In the genomic region with DNA sequence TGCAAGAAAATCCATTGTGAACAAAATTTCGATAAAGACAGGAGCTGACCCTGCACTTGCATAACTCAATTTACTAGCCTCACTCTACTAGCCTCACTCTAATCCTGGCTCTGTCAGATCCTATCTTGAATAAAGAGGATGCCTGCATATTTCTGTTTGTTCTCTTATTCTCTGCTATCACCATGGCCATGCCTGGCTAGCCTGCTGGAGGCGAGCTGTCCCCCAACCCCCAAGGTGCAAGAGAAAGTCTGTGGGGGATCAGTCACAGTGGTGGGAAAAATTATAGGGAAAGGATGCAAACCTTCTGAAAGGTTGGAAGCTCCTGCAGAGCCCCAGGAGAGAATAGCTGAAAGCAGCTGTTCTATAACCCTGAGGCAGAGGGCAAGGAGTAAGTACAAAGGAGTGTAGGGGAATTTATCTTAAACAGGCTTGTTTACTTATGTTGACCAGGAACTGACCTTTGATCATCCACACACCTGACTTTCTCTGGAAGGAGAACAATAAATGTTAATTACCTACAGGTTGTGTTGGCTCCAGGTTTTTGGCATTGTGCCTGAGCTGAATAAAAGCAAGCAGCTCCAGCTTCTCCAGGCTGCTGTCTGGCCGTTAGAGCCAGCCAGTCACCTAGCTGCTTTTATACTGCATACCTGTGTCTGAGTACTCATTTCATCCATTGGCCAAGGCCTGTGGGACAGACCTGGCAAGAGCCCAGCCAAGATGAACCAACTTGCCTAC, we compare ENCODE assay signal across 13 cellular contexts.
A peak's percentile ranks its signal among the peaks of the same experiment; 100 is the strongest.
DNase-seq lines count a peak whose midpoint lies in the region; ATAC-seq and TF ChIP-seq lines count a peak whose summit lies in the region.
"Had no signal": no experiment of that assay in that cellular context is flagged by ENCODE, and none has a peak within 500 bp of the region (broad histone marks: within the 10 kb centered on the region; RNA-seq: fewer than 3 reads in every experiment).

No MANE protein-coding gene starts in this region.

- in situ Hi-C loops in mammary epithelial cell (cut with MboI; ENCODE audit: low sequenced_read_pairs in 2 of 2) (loop anchor here in 1 of 2 donors (25.0 kb wide), 1 partner anchor 885 kb away; the partner anchor contains the start of gene THBS1), ACHN (cut with HindIII; ENCODE audit: low pct_ligation_motif_present, low pct_unique_long_range_greater_than_20kb, low sequenced_read_pairs) (no loop called here)

- H3K79me2 ChIP-seq in mammary epithelial cell (ENCODE audit: insufficient read depth, low read length) = no peaks in the 10 kb centered on the region

- intact Hi-C loops in mammary epithelial cell (cut with micrococcal nuclease) (no loop called here), mucosa of descending colon (cut with DNase I, micrococcal nuclease) (no loop called here)

- peaks cover 6% of the 10 kb centered on the region for H3K4me1 ChIP-seq in mammary epithelial cell (ENCODE audit: insufficient read depth, low read length)
- peaks cover 18% of the 10 kb centered on the region for H3K4me1 ChIP-seq in mucosa of descending colon (ENCODE audit: low read depth)
- H3K4me1 ChIP-seq: vagina had no signal

- CTCF ChIA-PET in mammary epithelial cell (lab: Charles Lee; ENCODE audit: low non-redundant PET) = interaction anchor here (0.7 kb wide), 1 partner anchor 480 kb away, joined by 3 read pairs; no protein-coding TSS in a partner anchor

- BruUV-seq in mammary epithelial cell (replicated peaks; lab: Mats Ljungman, UMichigan) = no TSS peak

- peak overlapping the region; percentile 56 for H2AFZ ChIP-seq in mammary epithelial cell (ENCODE audit: low read depth, low read length)

- ATAC-seq in mucosa of descending colon = peak; percentile 85
- ATAC-seq in stimulated activated effector memory CD8-positive, alpha-beta T cell treated with anti-CD3 and anti-CD28 coated beads, Interleukin-12 subunit alpha, Interleukin-12 subunit beta, amount 100 ng/mL, for 72 hours = no peak

- H3K27ac ChIP-seq in mammary epithelial cell (ENCODE audit: insufficient read depth, low read depth, low read length) = no peak overlapping the region
- H3K27ac ChIP-seq: vagina had no signal

- H3K4me1 Mint-ChIP-seq in stimulated activated effector memory CD8-positive, alpha-beta T cell treated with anti-CD3 and anti-CD28 coated beads, Interleukin-12 subunit alpha, Interleukin-12 subunit beta, amount 100 ng/mL, for 72 hours = peaks cover 36% of the 10 kb centered on the region
- H3K4me1 Mint-ChIP-seq in activated naive CD8-positive, alpha-beta T cell treated with anti-CD3 and anti-CD28 coated beads for 36 hours = peaks cover 34% of the 10 kb centered on the region

- no peaks in the 10 kb centered on the region for H3K9me3 Mint-ChIP-seq in stimulated activated effector memory CD8-positive, alpha-beta T cell treated with anti-CD3 and anti-CD28 coated beads, Interleukin-12 subunit alpha, Interleukin-12 subunit beta, amount 100 ng/mL, for 72 hours
- no peaks in the 10 kb centered on the region for H3K9me3 Mint-ChIP-seq in activated naive CD8-positive, alpha-beta T cell treated with anti-CD3 and anti-CD28 coated beads for 36 hours

- H3K27me3 Mint-ChIP-seq in activated naive CD8-positive, alpha-beta T cell treated with anti-CD3 and anti-CD28 coated beads for 36 hours = no peaks in the 10 kb centered on the region

- H4K20me1 ChIP-seq in mammary epithelial cell (ENCODE audit: insufficient read depth, low read length) = no peaks in the 10 kb centered on the region

- 33% methylated on average over 3 of the region's 3 CpGs for WGBS in mammary epithelial cell (ENCODE audit: low coverage, missing lambda C conversion rate)

- no peaks in the 10 kb centered on the region for H3K36me3 ChIP-seq in mammary epithelial cell (ENCODE audit: insufficient read depth, low read length)
- H3K36me3 ChIP-seq in mucosa of descending colon (ENCODE audit: low read depth) = no peaks in the 10 kb centered on the region
- H3K36me3 ChIP-seq: vagina had no signal

- no peak overlapping the region for H3K4me3 ChIP-seq in mammary epithelial cell (replicated peaks in 1 of 3; ENCODE audit: insufficient read depth in 1 of 3, low read depth in 2 of 3, low read length in 3 of 3)
- no peak overlapping the region for H3K4me3 ChIP-seq in mucosa of descending colon
- H3K4me3 ChIP-seq: vagina had no signal

- no peaks in the 10 kb centered on the region for H3K27me3 ChIP-seq in mammary epithelial cell (ENCODE audit: insufficient read depth, low read length)
- H3K27me3 ChIP-seq: vagina had no signal

- no peak overlapping the region for H3K9ac ChIP-seq in mammary epithelial cell (ENCODE audit: insufficient read depth, low read length)

- TF ChIP-seq CTCF in mammary epithelial cell (conservative IDR thresholded peaks at IDR 0.05 in 1 of 2, IDR thresholded peaks at IDR 0.05 in 1 of 2; ENCODE audit: extremely low read depth in 1 of 2, insufficient read depth in 1 of 2, low read depth in 1 of 2, low read length in 2 of 2) = no peak
- TF ChIP-seq CTCF in mucosa of descending colon (IDR thresholded peaks at IDR 0.05) = no peak

- H3K9me3 ChIP-seq in mammary epithelial cell (replicated peaks; ENCODE audit: insufficient read depth, low read length) (no peaks in the 10 kb centered on the region), mucosa of descending colon (no peaks in the 10 kb centered on the region)
- H3K9me3 ChIP-seq: vagina had no signal

- H3K4me3 Mint-ChIP-seq in stimulated activated effector memory CD8-positive, alpha-beta T cell treated with anti-CD3 and anti-CD28 coated beads, Interleukin-12 subunit alpha, Interleukin-12 subunit beta, amount 100 ng/mL, for 72 hours = no peak overlapping the region
- no peak overlapping the region for H3K4me3 Mint-ChIP-seq in activated naive CD8-positive, alpha-beta T cell treated with anti-CD3 and anti-CD28 coated beads for 36 hours
- H3K4me3 Mint-ChIP-seq: endodermal cell had no signal

- peak overlapping the region; percentile 37 for H3K4me2 ChIP-seq in mammary epithelial cell (ENCODE audit: insufficient read depth, low read depth, low read length)

- dilution Hi-C loops in mammary epithelial cell (cut with HindIII; ENCODE audit: low sequenced_read_pairs) = no loop called here

- no peaks in the 10 kb centered on the region for H3K36me3 Mint-ChIP-seq in stimulated activated effector memory CD8-positive, alpha-beta T cell treated with anti-CD3 and anti-CD28 coated beads, Interleukin-12 subunit alpha, Interleukin-12 subunit beta, amount 100 ng/mL, for 72 hours
- H3K36me3 Mint-ChIP-seq in activated naive CD8-positive, alpha-beta T cell treated with anti-CD3 and anti-CD28 coated beads for 36 hours = no peaks in the 10 kb centered on the region

- DNase-seq in DMS53 treated with DMSO at 0.1 percent for 48 hours (lab: John Stamatoyannopoulos, UW; ENCODE audit: unreplicated experiment) = peak; percentile 70
- peak; percentile 57 for DNase-seq in NCI-H2196 (lab: John Stamatoyannopoulos, UW; ENCODE audit: unreplicated experiment)
- DNase-seq in mammary epithelial cell = peak; percentile 75
- peak; percentile 77 to 95 (median 80) for DNase-seq in mucosa of descending colon
- DNase-seq in stimulated activated CD4-positive, alpha-beta T cell treated with anti-CD3 and anti-CD28 coated beads, Interleukin-15, amount 100 ng/mL, for 24 hours = no peak
- no peak for DNase-seq in ACHN
- DNase-seq in stimulated activated effector memory CD8-positive, alpha-beta T cell treated with anti-CD3 and anti-CD28 coated beads, Interleukin-12 subunit alpha, Interleukin-12 subunit beta, amount 100 ng/mL, for 72 hours (ENCODE audit: low spot score in 2 of 2) = no peak
- DNase-seq in activated naive CD8-positive, alpha-beta T cell treated with anti-CD3 and anti-CD28 coated beads for 36 hours = no peak
- DNase-seq: activated CD8-positive, alpha-beta memory T cell treated with anti-CD3 and anti-CD28 coated beads, Interleukin-2, amount 50 U/mL, for 4 hours; endodermal cell; OCI-M1; stimulated activated CD8-positive, alpha-beta memory T cell treated with anti-CD3 and anti-CD28 coated beads, Interleukin-4, amount 100 ng/mL, for 48 hours had no signal

- H3K27ac Mint-ChIP-seq in stimulated activated effector memory CD8-positive, alpha-beta T cell treated with anti-CD3 and anti-CD28 coated beads, Interleukin-12 subunit alpha, Interleukin-12 subunit beta, amount 100 ng/mL, for 72 hours = no peak overlapping the region
- no peak overlapping the region for H3K27ac Mint-ChIP-seq in activated naive CD8-positive, alpha-beta T cell treated with anti-CD3 and anti-CD28 coated beads for 36 hours
- H3K27ac Mint-ChIP-seq: endodermal cell had no signal

Comparison
In these comparisons a context has a peak if more than half of its experiments do, and no peak if none do; other contexts are left out.
1. DNase-seq: peak in DMS53 treated with DMSO at 0.1 percent for 48 hours (single experiment), NCI-H2196 (single experiment), mammary epithelial cell (single experiment) and mucosa of descending colon (3 of 3); none in stimulated activated CD4-positive, alpha-beta T cell treated with anti-CD3 and anti-CD28 coated beads, Interleukin-15, amount 100 ng/mL, for 24 hours (single experiment), ACHN (single experiment), stimulated activated effector memory CD8-positive, alpha-beta T cell treated with anti-CD3 and anti-CD28 coated beads, Interleukin-12 subunit alpha, Interleukin-12 subunit beta, amount 100 ng/mL, for 72 hours (0 of 2) and activated naive CD8-positive, alpha-beta T cell treated with anti-CD3 and anti-CD28 coated beads for 36 hours (single experiment).